In the genomic region with DNA sequence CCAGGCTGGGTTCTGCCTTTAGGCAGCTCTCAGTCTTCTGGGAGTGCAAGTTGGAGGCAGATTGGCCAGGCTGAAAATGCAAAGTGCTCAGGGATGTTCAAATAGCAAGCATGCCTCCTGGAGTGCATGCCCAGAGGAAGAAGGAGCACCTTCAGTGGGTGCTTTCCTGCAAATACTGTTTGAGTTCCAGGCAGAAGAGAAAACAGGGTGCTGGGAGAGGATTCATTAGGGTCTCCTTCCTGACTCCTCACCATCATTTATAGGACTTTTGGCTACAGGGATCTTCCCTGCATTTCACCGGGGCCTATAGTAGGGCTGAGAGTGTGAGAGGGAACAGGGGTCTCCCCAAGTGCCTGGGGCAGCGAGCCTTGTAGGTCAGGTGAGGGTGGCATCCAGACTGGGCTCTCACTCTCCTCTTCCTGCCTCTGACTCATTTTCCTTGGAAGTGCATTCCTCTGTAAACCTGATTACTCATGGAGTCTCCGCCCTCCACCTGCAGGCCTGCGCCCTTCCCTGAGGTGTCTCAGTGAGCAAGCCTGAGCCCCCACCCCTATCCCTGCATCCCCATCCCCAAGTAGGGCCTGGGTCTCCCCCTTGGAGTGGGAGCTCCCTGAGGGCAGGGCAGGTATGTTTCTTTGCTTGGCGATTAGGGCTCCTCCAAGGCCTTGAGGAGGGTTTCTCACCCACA, we compare ENCODE assay signal across 11 cellular contexts. TPM values are rescaled to one million over a fixed set of nuclear protein-coding genes. Genes with fewer than 3 reads are reported as not detected.
A peak's percentile ranks its signal among the peaks of the same experiment; 100 is the strongest.
DNase-seq lines count a peak whose midpoint lies in the region; FAIRE-seq and TF ChIP-seq lines count a peak whose summit lies in the region.
"Had no signal": no experiment of that assay in that cellular context is flagged by ENCODE, and none has a peak within 500 bp of the region (broad histone marks: within the 10 kb centered on the region; RNA-seq: fewer than 3 reads in every experiment).

No MANE protein-coding gene starts in this region.

- H3K4ac ChIP-seq in neuronal stem cell (ENCODE audit: low read length), result no peak overlapping the region

- H3K27ac ChIP-seq in neuronal stem cell (replicated peaks; ENCODE audit: low read length), result no peak overlapping the region
- H3K27ac ChIP-seq: gastrocnemius medialis had no signal

- no peak overlapping the region for H2AFZ ChIP-seq in neuronal stem cell (ENCODE audit: low read length)

- H3K36me3 ChIP-seq in bronchial epithelial cell (ENCODE audit: control insufficient read depth, insufficient read depth, low read length), result no peaks in the 10 kb centered on the region
- H3K36me3 ChIP-seq in neuronal stem cell (replicated peaks in 1 of 2; ENCODE audit: control insufficient read depth in 2 of 2, insufficient read depth in 2 of 2, low read length in 2 of 2), result no peaks in the 10 kb centered on the region
- H3K36me3 ChIP-seq: gastrocnemius medialis had no signal

- H3K4me3 ChIP-seq in NB4 (ENCODE audit: low read depth, low read length), result peak overlapping the region; percentile 9
- no peak overlapping the region for H3K4me3 ChIP-seq in bronchial epithelial cell (ENCODE audit: low read depth, low read length)
- no peak overlapping the region for H3K4me3 ChIP-seq in neuronal stem cell (ENCODE audit: low read length in 2 of 2)
- H3K4me3 ChIP-seq: gastrocnemius medialis had no signal

- H3K18ac ChIP-seq in neuronal stem cell (ENCODE audit: low read length), result peak overlapping the region; percentile 3

- H3K9ac ChIP-seq in neuronal stem cell (ENCODE audit: low read depth, low read length, poor library complexity), result no peak overlapping the region

- H3K27me3 ChIP-seq in bronchial epithelial cell (ENCODE audit: control insufficient read depth, insufficient read depth, low read length), result no peaks in the 10 kb centered on the region
- H3K27me3 ChIP-seq in neuronal stem cell (ENCODE audit: control insufficient read depth in 3 of 3, insufficient read depth in 3 of 3, low read depth in 1 of 3, low read length in 3 of 3), result peaks cover 0 to 33% (median 0%) of the 10 kb centered on the region in 3 experiments
- H3K27me3 ChIP-seq: gastrocnemius medialis had no signal

- H3K79me1 ChIP-seq in neuronal stem cell (ENCODE audit: low read depth, low read length), result no peaks in the 10 kb centered on the region

- H2AK5ac ChIP-seq in neuronal stem cell (ENCODE audit: low read depth, low read length), result peak overlapping the region; percentile 19

- no peak overlapping the region for H3K4me2 ChIP-seq in neuronal stem cell (ENCODE audit: insufficient read depth, low read length, poor library complexity, severe bottlenecking)

- H2BK5ac ChIP-seq in neuronal stem cell (ENCODE audit: low read length), result no peak overlapping the region

- no CpG with 5 or more reads among the region's 5 CpGs for WGBS in neuronal stem cell (ENCODE audit: extremely low coverage in 2 of 2, insufficient read length in 2 of 2, insufficient replicate concordance in 1 of 2), 2 donors

- no peak overlapping the region for H3K23ac ChIP-seq in neuronal stem cell (ENCODE audit: low read depth, low read length, poor library complexity)

- peaks cover 0 to 1% of the 10 kb centered on the region in 2 donors for H3K9me3 ChIP-seq in neuronal stem cell (replicated peaks in 1 of 2; ENCODE audit: control insufficient read depth in 2 of 2, insufficient read depth in 1 of 2, low read depth in 1 of 2, low read length in 2 of 2)
- H3K9me3 ChIP-seq: gastrocnemius medialis had no signal

- no peak overlapping the region for H2BK12ac ChIP-seq in neuronal stem cell (ENCODE audit: low read length)

- no peak overlapping the region for H4K8ac ChIP-seq in neuronal stem cell (ENCODE audit: low read depth, low read length)

- FAIRE-seq in bronchial epithelial cell (lab: Jason Lieb, UNC), result no peak

- no peak overlapping the region for H3K14ac ChIP-seq in neuronal stem cell (ENCODE audit: low read length)

- TF ChIP-seq POLR2A in NB4 (IDR thresholded peaks at IDR 0.05; ENCODE audit: extremely low read depth, insufficient read length), result no peak

- no peak overlapping the region for H2BK120ac ChIP-seq in neuronal stem cell (ENCODE audit: low read depth, low read length)

- TF ChIP-seq CTCF in NB4 (IDR thresholded peaks at IDR 0.05; ENCODE audit: low read depth, low read length) (no peak), bronchial epithelial cell (IDR thresholded peaks at IDR 0.05; ENCODE audit: insufficient read depth, low read length, severe bottlenecking) (no peak)

- H3K4me1 ChIP-seq in neuronal stem cell (ENCODE audit: control insufficient read depth in 2 of 2, insufficient read depth in 1 of 2, low read depth in 1 of 2, low read length in 2 of 2), result no peaks in the 10 kb centered on the region
- H3K4me1 ChIP-seq: gastrocnemius medialis had no signal

- no peak overlapping the region for H2BK15ac ChIP-seq in neuronal stem cell (ENCODE audit: low read length)

- DNase-seq in ELF-1 (ENCODE audit: low read depth, low spot score) (peak; percentile 69), NB4 (ENCODE audit: low read depth) (no peak), bronchial epithelial cell (ENCODE audit: low read depth) (peak; percentile 94), neuronal stem cell (ENCODE audit: low spot score) (no peak), Kasumi-1 (lab: John Stamatoyannopoulos, UW) (no peak), GM03348 (ENCODE audit: low spot score) (no peak), pons (ENCODE audit: low spot score) (no peak), NCI-H2107 treated with DMSO at 0.1 percent for 48 hours (lab: John Stamatoyannopoulos, UW; ENCODE audit: unreplicated experiment) (no peak)
- DNase-seq: KG1 had no signal

- H4K91ac ChIP-seq in neuronal stem cell (ENCODE audit: low read depth, low read length, poor library complexity), result no peak overlapping the region

RNA-seq across cellular contexts. Expression of gene TNS4, which starts 17.1 kb away (rescaled TPM):
- 22.0 and 27.1 TPM in 2 replicates for total RNA-seq in bronchial epithelial cell
- not detected for polyA plus RNA-seq in neuronal stem cell (2013, experiment 1 of 2)
- polyA plus RNA-seq in neuronal stem cell (2013, experiment 2 of 2), result not detected
- polyA plus RNA-seq: neural cell had no signal

RNA-seq across cellular contexts. Expression of gene CCR7, which starts 46.7 kb away (rescaled TPM):
- not detected in 2 replicates for total RNA-seq in bronchial epithelial cell
- polyA plus RNA-seq in neuronal stem cell (2013, experiment 1 of 2), result 0.10 TPM
- 0.06 TPM for polyA plus RNA-seq in neuronal stem cell (2013, experiment 2 of 2)
- polyA plus RNA-seq: neural cell had no signal

Comparison
In these comparisons a context has a peak if more than half of its experiments do, and no peak if none do; other contexts are left out.
1. DNase-seq: peak in ELF-1 (single experiment) and bronchial epithelial cell (single experiment); none in NB4 (single experiment), neuronal stem cell (single experiment), Kasumi-1 (0 of 2), GM03348 (single experiment), pons (single experiment) and NCI-H2107 treated with DMSO at 0.1 percent for 48 hours (single experiment).